16 cellular contexts compared by ENCODE assay signal in genomic region chr20:21202284-21202683, GRCh38.
DNase-seq lines count a peak whose midpoint lies in the region; ATAC-seq and TF ChIP-seq lines count a peak whose summit lies in the region.
"Had no signal": no experiment of that assay in that cellular context is flagged by ENCODE, and none has a peak within 500 bp of the region (broad histone marks: within the 10 kb centered on the region; RNA-seq: fewer than 3 reads in every experiment).

No MANE protein-coding gene starts in this region.

- intact Hi-C loops in lower lobe of right lung (cut with DNase I), result no loop called here

- no peaks in the 10 kb centered on the region for H3K27me3 ChIP-seq in lower lobe of right lung (ENCODE audit: low read depth)
- H3K27me3 ChIP-seq: pancreas, SJSA1 had no signal

- ATAC-seq in lower lobe of right lung, result no peak
- ATAC-seq: pancreas; stimulated activated naive B cell treated with anti-CD40 and anti-IgM and Interleukin-4, amounts not matched to agents 10 μg/mL and 1 μg/mL and 100 μg/mL, for 72 hours had no signal

- peak; percentile 7 for DNase-seq in AG08395 (ENCODE audit: low spot score)
- DNase-seq in LHCN-M2 (ENCODE audit: low read depth), result peak; percentile 24
- peak; percentile 58 for DNase-seq in astrocyte of the spinal cord (ENCODE audit: low read depth, low spot score)
- peak; percentile 15 for DNase-seq in foreskin melanocyte
- DNase-seq in lower lobe of right lung, result no peak
- DNase-seq in GM19240 (ENCODE audit: insufficient read length, low spot score), result no peak
- DNase-seq in NOMO-1 (lab: John Stamatoyannopoulos, UW; ENCODE audit: unreplicated experiment in 2 of 2), result no peak
- no peak for DNase-seq in Kasumi-1 (lab: John Stamatoyannopoulos, UW)
- DNase-seq: activated naive CD8-positive, alpha-beta T cell treated with anti-CD3 and anti-CD28 coated beads for 36 hours; activated T-cell treated with anti-CD3 and anti-CD28 coated beads, Interleukin-2, amount 50 U/mL, for 1 hour; CD8-positive, alpha-beta memory T cell; KBM-7; pancreas; stimulated activated naive B cell treated with anti-CD40 and anti-IgM and Interleukin-4, amounts not matched to agents 10 μg/mL and 1 μg/mL and 100 μg/mL, for 72 hours had no signal

- H3K27ac ChIP-seq in lower lobe of right lung, result no peak overlapping the region
- H3K27ac ChIP-seq: pancreas, SJSA1 had no signal

- in situ Hi-C loops in astrocyte of the spinal cord (cut with HindIII; ENCODE audit: low sequenced_read_pairs), result no loop called here

- TF ChIP-seq CTCF in astrocyte of the spinal cord (IDR thresholded peaks at IDR 0.05; ENCODE audit: low read depth, low read length) (no peak), lower lobe of right lung (IDR thresholded peaks at IDR 0.05) (no peak)

- peaks cover 9% of the 10 kb centered on the region for H3K36me3 ChIP-seq in lower lobe of right lung
- H3K36me3 ChIP-seq: pancreas, SJSA1 had no signal

- H3K4me3 ChIP-seq in astrocyte of the spinal cord (ENCODE audit: low read depth, low read length) (no peak overlapping the region), lower lobe of right lung (no peak overlapping the region)
- H3K4me3 ChIP-seq: pancreas, SJSA1, smooth muscle cell had no signal

- no peaks in the 10 kb centered on the region for H3K9me3 ChIP-seq in lower lobe of right lung
- H3K9me3 ChIP-seq: pancreas, SJSA1 had no signal

- no peaks in the 10 kb centered on the region for H3K4me1 ChIP-seq in lower lobe of right lung
- H3K4me1 ChIP-seq: pancreas had no signal

Comparison
In these comparisons a context has a peak if more than half of its experiments do, and no peak if none do; other contexts are left out.
1. DNase-seq: peak in AG08395 (single experiment), LHCN-M2 (single experiment), astrocyte of the spinal cord (single experiment) and foreskin melanocyte (single experiment); none in lower lobe of right lung (single experiment), GM19240 (single experiment), NOMO-1 (0 of 2) and Kasumi-1 (0 of 2).